In the genomic region with DNA sequence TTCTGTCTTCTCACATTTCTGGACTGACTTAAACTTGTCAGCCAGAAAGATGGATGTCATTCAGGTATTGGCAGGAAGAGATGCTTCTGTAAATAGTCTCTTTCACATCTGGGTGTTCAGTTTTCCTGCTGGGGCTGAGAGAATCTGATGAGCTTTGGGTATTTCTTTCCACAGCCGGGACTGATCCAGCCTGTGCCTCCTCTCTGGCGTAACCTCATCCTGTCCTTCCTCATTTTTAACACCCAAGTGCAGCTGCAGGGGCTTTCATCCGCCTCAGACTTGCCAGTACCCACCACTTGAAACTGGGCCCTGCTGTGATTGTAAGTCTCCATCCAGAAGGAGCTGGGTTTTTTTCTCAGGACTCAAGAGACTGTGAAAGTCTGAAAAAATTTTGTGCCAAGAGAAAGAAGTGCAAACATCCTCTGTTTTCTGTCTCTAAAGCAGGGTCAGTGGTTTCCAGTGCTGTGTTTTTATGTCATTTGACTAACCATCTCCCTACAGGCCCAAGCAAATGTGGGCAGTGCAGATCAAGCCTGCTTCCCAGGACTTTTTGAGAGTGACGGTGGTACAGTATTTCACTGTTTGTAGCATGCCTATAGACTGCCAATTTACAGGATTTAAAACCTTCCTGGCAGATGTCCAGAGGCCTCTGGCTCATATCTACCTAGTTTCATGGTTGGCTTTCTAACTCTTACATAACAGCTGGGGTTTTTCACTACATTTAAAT, we compare ENCODE assay signal across 9 cellular contexts.
DNase-seq lines count a peak whose midpoint lies in the region; ATAC-seq, FAIRE-seq and TF ChIP-seq lines count a peak whose summit lies in the region.
"Had no signal": no experiment of that assay in that cellular context is flagged by ENCODE, and none has a peak within 500 bp of the region (broad histone marks: within the 10 kb centered on the region; RNA-seq: fewer than 3 reads in every experiment).

No MANE protein-coding gene starts in this region.

- H3K4me1 ChIP-seq in urinary bladder (ENCODE audit: insufficient read depth): no peaks in the 10 kb centered on the region

- FAIRE-seq in frontal cortex (lab: Jason Lieb, UNC): no peak
- FAIRE-seq: TTC549 had no signal

- ATAC-seq in HG02798 (IDR thresholded peaks at IDR 0.05; ENCODE audit: poor library complexity, unreplicated experiment): peak; percentile 47
- ATAC-seq in HG03025 (IDR thresholded peaks at IDR 0.05; ENCODE audit: low FRiP score, unreplicated experiment): no peak

- no peak for TF ChIP-seq CTCF in VCaP (conservative IDR thresholded peaks at IDR 0.05)

- H3K27ac ChIP-seq in VCaP (0 out of 2 replicates have a peak overlapping the region, but pooled peaks have one; percentile 28), urinary bladder (ENCODE audit: low read depth) (peak overlapping the region; percentile 32)

- peaks cover 2% of the 10 kb centered on the region for H3K36me3 ChIP-seq in urinary bladder (ENCODE audit: insufficient read depth)

- DNase-seq in C1 segment of cervical spinal cord (lab: John Stamatoyannopoulos, UW): peak in 8 of 14 donors; percentile 18 to 57 (median 24)
- DNase-seq in kidney glomerular epithelial cell (lab: John Stamatoyannopoulos, UW): peak; percentile 10
- no peak for DNase-seq in COLO829 (ENCODE audit: low spot score)
- no peak for DNase-seq in frontal cortex (ENCODE audit: low spot score in 2 of 2)

- no peak overlapping the region for H3K4me3 ChIP-seq in urinary bladder (ENCODE audit: low read depth, low read length)

- 17% methylated on average over 4 of the region's 4 CpGs for WGBS in urinary bladder

Comparison
In these comparisons a context has a peak if more than half of its experiments do, and no peak if none do; other contexts are left out.
1. DNase-seq: peak in C1 segment of cervical spinal cord (8 of 14) and kidney glomerular epithelial cell (single experiment); none in COLO829 (single experiment) and frontal cortex (0 of 2).